Comparison of ENCODE assay signal across 16 cellular contexts in the genomic region with DNA sequence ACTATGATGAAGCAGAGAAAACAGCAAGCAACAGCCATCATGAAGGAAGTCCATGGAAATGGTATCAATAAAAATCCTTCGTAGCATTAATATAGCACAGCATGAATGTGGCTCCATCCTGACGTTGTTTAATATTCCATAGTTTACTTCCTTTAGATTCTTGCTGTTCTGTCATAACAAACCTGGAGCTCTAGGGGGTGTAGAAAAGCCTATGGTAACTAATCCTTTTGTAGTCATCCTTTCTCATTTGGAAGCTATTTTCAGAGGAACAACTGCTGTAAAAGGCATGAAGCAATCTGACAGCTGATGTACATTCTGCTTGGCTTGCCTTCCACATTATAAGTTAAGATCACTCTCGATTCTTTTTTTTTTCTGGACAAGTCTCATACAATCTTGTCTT. TPM values are rescaled to one million over a fixed set of nuclear protein-coding genes. Genes with fewer than 3 reads are reported as not detected.
DNase-seq lines count a peak whose midpoint lies in the region; ATAC-seq and TF ChIP-seq lines count a peak whose summit lies in the region.
"Had no signal": no experiment of that assay in that cellular context is flagged by ENCODE, and none has a peak within 500 bp of the region (broad histone marks: within the 10 kb centered on the region; RNA-seq: fewer than 3 reads in every experiment).

No MANE protein-coding gene starts in this region.

- peak; percentile 91 for DNase-seq in LHCN-M2 (ENCODE audit: low read depth)
- DNase-seq in adipocyte (ENCODE audit: low read depth), result no peak
- DNase-seq in heart left ventricle, result no peak
- DNase-seq in gastrocnemius medialis, result no peak
- no peak for DNase-seq in NCI-H2107 (lab: John Stamatoyannopoulos, UW)
- no peak for DNase-seq in SW 1271 (lab: John Stamatoyannopoulos, UW)
- DNase-seq: activated CD4-positive, alpha-beta T cell treated with anti-CD3 and anti-CD28 coated beads for 36 hours; BE2C; NCI-H187; stimulated activated naive CD4-positive, alpha-beta T cell had no signal

- 30 to 39% (median 36%) methylated on average over 3 of the region's 3 CpGs for WGBS in heart left ventricle, 4 donors

- peak overlapping the region; percentile 77 to 98 (median 88) for H3K27ac ChIP-seq in heart left ventricle
- peak overlapping the region; percentile 72 to 89 (median 79) for H3K27ac ChIP-seq in gastrocnemius medialis

- peak overlapping the region; percentile 39 for H3K4me3 ChIP-seq in adipocyte (ENCODE audit: low read length)
- peak overlapping the region; percentile 33 to 64 (median 48) for H3K4me3 ChIP-seq in heart left ventricle
- peak overlapping the region in 2 of 4 donors; percentile 32 to 42 for H3K4me3 ChIP-seq in gastrocnemius medialis
- H3K4me3 ChIP-seq: smooth muscle cell had no signal

- intact Hi-C loops in heart left ventricle (cut with DNase I), result loop anchor here in 8 of 10 donors (5.0 to 10.0 kb wide), 4 partner anchors 89 to 392 kb away; no protein-coding TSS in a partner anchor
- intact Hi-C loops in gastrocnemius medialis (cut with DNase I; ENCODE audit: low total_unique reads), result loop anchor here (1.0 kb wide), 1 partner anchor 90 kb away; no protein-coding TSS in a partner anchor

- H3K9ac ChIP-seq in adipocyte (ENCODE audit: low read length), result peak overlapping the region; percentile 67

- H3K36me3 ChIP-seq in adipocyte (ENCODE audit: control insufficient read depth, insufficient read depth, low read length, severe bottlenecking) (no peaks in the 10 kb centered on the region), heart left ventricle (peaks cover 0 to 12% (median 0%) of the 10 kb centered on the region in 9 donors), gastrocnemius medialis (no peaks in the 10 kb centered on the region)
- H3K36me3 ChIP-seq: BE2C had no signal

- ATAC-seq in heart left ventricle, result peak; percentile 28 to 60 (median 46)
- peak; percentile 72 to 82 for ATAC-seq in gastrocnemius medialis
- no peak for ATAC-seq in HG02642 (IDR thresholded peaks at IDR 0.05; ENCODE audit: poor library complexity, unreplicated experiment)
- ATAC-seq in GM21619 (IDR thresholded peaks at IDR 0.05; ENCODE audit: unreplicated experiment), result no peak
- ATAC-seq: activated CD4-positive, alpha-beta T cell treated with anti-CD3 and anti-CD28 coated beads for 36 hours had no signal

- TF ChIP-seq CTCF in heart left ventricle (IDR thresholded peaks at IDR 0.05), result peak in 1 of 12 donors; percentile 14
- TF ChIP-seq CTCF in gastrocnemius medialis (IDR thresholded peaks at IDR 0.05 in 4 of 5, conservative IDR thresholded peaks at IDR 0.05 in 1 of 5), result peak in 2 of 5 experiments; percentile 35 to 40

- TF ChIP-seq POLR2A in heart left ventricle (IDR thresholded peaks at IDR 0.05) (peak in 1 of 2 donors; percentile 33), gastrocnemius medialis (IDR thresholded peaks at IDR 0.05) (peak in 1 of 2 donors; percentile 53)

- H3K9me3 ChIP-seq in adipocyte (ENCODE audit: control insufficient read depth, low read length) (no peaks in the 10 kb centered on the region), heart left ventricle (no peaks in the 10 kb centered on the region), gastrocnemius medialis (no peaks in the 10 kb centered on the region)
- H3K9me3 ChIP-seq: BE2C had no signal

- H3K4me1 ChIP-seq in adipocyte (ENCODE audit: control insufficient read depth, insufficient read depth, low read length) (peaks cover 72% of the 10 kb centered on the region), heart left ventricle (peaks cover 0 to 34% (median 14%) of the 10 kb centered on the region in 12 donors), gastrocnemius medialis (peaks cover 39 to 44% of the 10 kb centered on the region in 2 donors)
- H3K4me1 ChIP-seq: BE2C had no signal

- H3K27me3 ChIP-seq in adipocyte (replicated peaks; ENCODE audit: control insufficient read depth, insufficient read depth, low read length) (no peaks in the 10 kb centered on the region), heart left ventricle (no peaks in the 10 kb centered on the region), gastrocnemius medialis (no peaks in the 10 kb centered on the region)
- H3K27me3 ChIP-seq: BE2C had no signal

- in situ Hi-C loops in gastrocnemius medialis (cut with MboI; ENCODE audit: low sequenced_read_pairs in 4 of 4), result loop anchor here in 2 of 4 donors (10.0 to 25.0 kb wide), 2 partner anchors 92 to 149 kb away; no protein-coding TSS in a partner anchor

RNA-seq across cellular contexts. Expression of gene MYOZ2, which starts 0.9 kb away (rescaled TPM):
- total RNA-seq in LHCN-M2 (2014; rRNA removed) (0.13 and 0.69 TPM in 2 replicates), heart left ventricle (1,000 to 10,000 TPM in 1 of 9 donors, 100 to 1,000 TPM in 8; 466 to 1,072 (median 885) TPM), gastrocnemius medialis (100 to 1,000 TPM in 2 of 4 donors, 10 to 100 TPM in 2; 30.6 to 290 (median 87.9) TPM)
- 1.3 TPM for polyA plus RNA-seq in LHCN-M2 (2012)
- 100 to 1,000 TPM; 592 to 872 TPM for polyA plus RNA-seq in heart left ventricle
- total RNA-seq: activated CD4-positive, alpha-beta T cell treated with anti-CD3 and anti-CD28 coated beads for 36 hours; H1; HT1080; mammary epithelial cell; smooth muscle cell had no signal
- polyA plus RNA-seq: H1, mammary epithelial cell, smooth muscle cell had no signal

Comparison
In these comparisons a context has a peak if more than half of its experiments do, and no peak if none do; other contexts are left out.
1. ATAC-seq: peak in heart left ventricle (4 of 4) and gastrocnemius medialis (2 of 2); none in HG02642 (single experiment) and GM21619 (single experiment).
2. RNA of gene MYOZ2, which starts 0.9 kb away (total RNA-seq): 466 to 1,072 TPM in heart left ventricle and 30.6 to 290 TPM in gastrocnemius medialis; 0.13 to 0.69 TPM in LHCN-M2; every median in the first group is over 10 times any median in the second.